In genomic region chr1:41152622-41153044, GRCh38 we compare ENCODE assay signal across 11 cellular contexts.
DNase-seq lines count a peak whose midpoint lies in the region; ATAC-seq and TF ChIP-seq lines count a peak whose summit lies in the region.
"Had no signal": no experiment of that assay in that cellular context is flagged by ENCODE, and none has a peak within 500 bp of the region (broad histone marks: within the 10 kb centered on the region; RNA-seq: fewer than 3 reads in every experiment).

No MANE protein-coding gene starts in this region.

- DNase-seq in AG08396 (ENCODE audit: low spot score) (peak; percentile 61), RPMI7951 (ENCODE audit: low read depth) (peak; percentile 85), fibroblast of pulmonary artery (ENCODE audit: low read depth) (peak; percentile 85), nephron progenitor cell (no peak), T-helper 1 cell (no peak)
- DNase-seq in stimulated activated naive CD8-positive, alpha-beta T cell treated with anti-CD3 and anti-CD28 coated beads, Interleukin-15, Interleukin-2, amounts not matched to agents 100 U/mL and 50 U/mL, for 24 hours = no peak
- DNase-seq: activated CD4-positive, alpha-beta memory T cell treated with anti-CD3 and anti-CD28 coated beads, Interleukin-2, amount 10 ng/mL, durations not matched to agents 7 days and 5 days; CD4-positive, CD25-positive, alpha-beta regulatory T cell; midbrain had no signal

- H3K27ac Mint-ChIP-seq in nephron progenitor cell = peak overlapping the region; percentile 80
- H3K27ac Mint-ChIP-seq: activated CD4-positive, alpha-beta memory T cell treated with anti-CD3 and anti-CD28 coated beads, Interleukin-2, amount 10 ng/mL, durations not matched to agents 7 days and 5 days had no signal

- H3K36me3 Mint-ChIP-seq in nephron progenitor cell (ENCODE audit: low read depth) = peaks cover 36% of the 10 kb centered on the region

- H3K4me3 Mint-ChIP-seq in nephron progenitor cell = no peak overlapping the region
- H3K4me3 Mint-ChIP-seq: activated CD4-positive, alpha-beta memory T cell treated with anti-CD3 and anti-CD28 coated beads, Interleukin-2, amount 10 ng/mL, durations not matched to agents 7 days and 5 days; CD4-positive, CD25-positive, alpha-beta regulatory T cell had no signal

- ATAC-seq in HG03139 (IDR thresholded peaks at IDR 0.05; ENCODE audit: unreplicated experiment) (no peak), GM19351 (IDR thresholded peaks at IDR 0.05; ENCODE audit: unreplicated experiment) (no peak)
- no peak for ATAC-seq in stimulated activated naive CD8-positive, alpha-beta T cell treated with anti-CD3 and anti-CD28 coated beads, Interleukin-15, Interleukin-2, amounts not matched to agents 100 U/mL and 50 U/mL, for 24 hours

- H3K4me1 Mint-ChIP-seq in nephron progenitor cell = peaks cover 9% of the 10 kb centered on the region
- H3K4me1 Mint-ChIP-seq: activated CD4-positive, alpha-beta memory T cell treated with anti-CD3 and anti-CD28 coated beads, Interleukin-2, amount 10 ng/mL, durations not matched to agents 7 days and 5 days had no signal

- H3K9me3 Mint-ChIP-seq in nephron progenitor cell = peaks cover 7% of the 10 kb centered on the region
- H3K9me3 Mint-ChIP-seq: activated CD4-positive, alpha-beta memory T cell treated with anti-CD3 and anti-CD28 coated beads, Interleukin-2, amount 10 ng/mL, durations not matched to agents 7 days and 5 days; CD4-positive, CD25-positive, alpha-beta regulatory T cell had no signal

- H3K4me3 ChIP-seq in fibroblast of pulmonary artery (replicated peaks; ENCODE audit: low read depth, low read length) = no peak overlapping the region

- H3K27me3 Mint-ChIP-seq in nephron progenitor cell (ENCODE audit: low read depth, poor library complexity) = no peaks in the 10 kb centered on the region
- H3K27me3 Mint-ChIP-seq: activated CD4-positive, alpha-beta memory T cell treated with anti-CD3 and anti-CD28 coated beads, Interleukin-2, amount 10 ng/mL, durations not matched to agents 7 days and 5 days; CD4-positive, CD25-positive, alpha-beta regulatory T cell had no signal

- TF ChIP-seq CTCF in fibroblast of pulmonary artery (IDR thresholded peaks at IDR 0.05; ENCODE audit: low read length, missing control alignments) = no peak
- no peak for TF ChIP-seq CTCF in nephron progenitor cell (IDR thresholded peaks at IDR 0.05)

Comparison
In these comparisons a context has a peak if more than half of its experiments do, and no peak if none do; other contexts are left out.
1. DNase-seq: peak in AG08396 (single experiment), RPMI7951 (single experiment) and fibroblast of pulmonary artery (single experiment); none in nephron progenitor cell (single experiment), T-helper 1 cell (0 of 5) and stimulated activated naive CD8-positive, alpha-beta T cell treated with anti-CD3 and anti-CD28 coated beads, Interleukin-15, Interleukin-2, amounts not matched to agents 100 U/mL and 50 U/mL, for 24 hours (single experiment).